In genomic region chr1:108962681-108963051, GRCh38 we compare ENCODE assay signal across 3 cellular contexts.
TF ChIP-seq lines count a peak whose summit lies in the region.

No MANE protein-coding gene starts in this region.

TF ChIP-seq in A549, 52 proteins besides CTCF, POLR2A, EP300 and RAD21:
- TF ChIP-seq BCL3 (IDR thresholded peaks at IDR 0.05) (no peak), RNF2 (IDR thresholded peaks at IDR 0.05; ENCODE audit: borderline replicate concordance, low read depth) (no peak), JUN (IDR thresholded peaks at IDR 0.05) (no peak), ZC3H11A (IDR thresholded peaks at IDR 0.05) (no peak), MYC (IDR thresholded peaks at IDR 0.05; ENCODE audit: borderline replicate concordance, low read length) (no peak), MAX (IDR thresholded peaks at IDR 0.05) (no peak), ZFP36 (IDR thresholded peaks at IDR 0.05; ENCODE audit: borderline replicate concordance, partially characterized antibody) (no peak), SREBF2 (IDR thresholded peaks at IDR 0.05) (no peak), NPAS2 (CRISPR knock-in tag; IDR thresholded peaks at IDR 0.05; ENCODE audit: borderline replicate concordance) (no peak), KDM1A (IDR thresholded peaks at IDR 0.05; ENCODE audit: low read depth) (no peak), CEBPB (IDR thresholded peaks at IDR 0.05) (no peak), BHLHE40 (IDR thresholded peaks at IDR 0.05; ENCODE audit: low read depth, low read length) (no peak), ESRRA (IDR thresholded peaks at IDR 0.05; ENCODE audit: borderline replicate concordance, low read length) (no peak), ELK1 (IDR thresholded peaks at IDR 0.05; ENCODE audit: low read depth, low read length) (no peak), EHF (CRISPR knock-in tag; IDR thresholded peaks at IDR 0.05) (no peak), GATA3 (IDR thresholded peaks at IDR 0.05; ENCODE audit: borderline replicate concordance) (no peak), HOXA7 (CRISPR knock-in tag; IDR thresholded peaks at IDR 0.05) (no peak), CBX8 (IDR thresholded peaks at IDR 0.05) (no peak), EHMT2 (IDR thresholded peaks at IDR 0.05; ENCODE audit: low read depth) (no peak)

TF ChIP-seq in HCT116, 20 proteins besides CTCF, POLR2A, EP300 and RAD21:
- no peak for TF ChIP-seq ELF1 (IDR thresholded peaks at IDR 0.05; ENCODE audit: borderline replicate concordance, low read depth)
- TF ChIP-seq POLR2AphosphoS5 (IDR thresholded peaks at IDR 0.05; ENCODE audit: low read depth, low read length): no peak
- no peak for TF ChIP-seq REST (IDR thresholded peaks at IDR 0.05; ENCODE audit: low read depth)
- TF ChIP-seq EGR1 (IDR thresholded peaks at IDR 0.05; ENCODE audit: low read depth): no peak
- no peak for TF ChIP-seq SP1 (IDR thresholded peaks at IDR 0.05; ENCODE audit: low read depth)
- TF ChIP-seq EZH2 (IDR thresholded peaks at IDR 0.05): no peak
- no peak for TF ChIP-seq ATF3 (IDR thresholded peaks at IDR 0.05)
- TF ChIP-seq JUND (IDR thresholded peaks at IDR 0.05): no peak
- TF ChIP-seq TCF7L2 (IDR thresholded peaks at IDR 0.05; ENCODE audit: borderline replicate concordance, extremely low read depth, insufficient read depth, insufficient read length): no peak
- TF ChIP-seq CEBPB (IDR thresholded peaks at IDR 0.05; ENCODE audit: low read depth): no peak
- no peak for TF ChIP-seq SRF (IDR thresholded peaks at IDR 0.05; ENCODE audit: low read depth)
- no peak for TF ChIP-seq EZH2phosphoT487 (IDR thresholded peaks at IDR 0.05; ENCODE audit: borderline replicate concordance)
- TF ChIP-seq ZNF274 (IDR thresholded peaks at IDR 0.05; ENCODE audit: low read depth, low read length): no peak

TF ChIP-seq in H1, 55 proteins besides CTCF, POLR2A, EP300 and RAD21:
- TF ChIP-seq SP1 (IDR thresholded peaks at IDR 0.05; ENCODE audit: low read depth, low read length) (no peak), SP4 (IDR thresholded peaks at IDR 0.05; ENCODE audit: low read length) (no peak), CTBP2 (IDR thresholded peaks at IDR 0.05; ENCODE audit: borderline replicate concordance, insufficient read depth, insufficient read length, low read length) (no peak), TEAD4 (IDR thresholded peaks at IDR 0.05; ENCODE audit: low read depth, low read length) (no peak), NANOG (IDR thresholded peaks at IDR 0.05; ENCODE audit: insufficient read depth, low read depth, low read length, poor library complexity, severe bottlenecking) (no peak), SRF (IDR thresholded peaks at IDR 0.05; ENCODE audit: low read depth, low read length) (no peak), RBBP5 (IDR thresholded peaks at IDR 0.05; ENCODE audit: borderline replicate concordance, low read depth, low read length) (no peak), POLR2AphosphoS5 (IDR thresholded peaks at IDR 0.05; ENCODE audit: low read depth, low read length) (no peak), KDM4A (IDR thresholded peaks at IDR 0.05; ENCODE audit: low read depth, low read length, severe bottlenecking) (no peak)
